In the genomic region with DNA sequence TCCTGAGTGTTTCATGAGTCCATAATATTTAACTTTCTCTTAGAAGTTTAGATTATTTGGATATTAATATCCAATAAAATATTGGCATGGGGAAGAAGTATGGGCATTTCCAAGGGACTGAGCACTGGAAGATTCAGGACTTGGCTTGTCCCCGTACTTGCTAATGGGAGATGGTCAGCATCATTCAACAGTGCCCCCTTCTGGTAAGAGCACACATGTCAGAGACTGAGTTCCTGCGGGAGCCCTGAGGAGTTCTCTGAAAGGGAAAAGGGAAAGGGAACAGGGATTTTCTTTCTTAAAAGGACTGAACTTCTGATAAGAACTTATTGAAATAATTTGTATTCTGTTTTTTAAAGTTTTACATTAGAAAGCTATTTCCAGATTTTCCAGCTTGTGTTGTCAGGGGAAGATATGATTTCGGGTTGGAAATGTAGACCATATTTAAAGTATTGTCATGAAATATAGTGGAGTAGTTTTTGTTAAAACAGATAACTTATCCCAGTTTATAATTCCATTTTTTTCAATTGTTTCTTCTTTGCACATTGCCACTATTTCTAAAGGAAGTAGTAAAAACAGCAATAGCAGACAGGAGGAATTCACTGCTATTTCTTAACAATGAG, we compare ENCODE assay signal across 1 cellular context.
TF ChIP-seq lines count a peak whose summit lies in the region.

No MANE protein-coding gene starts in this region.

TF ChIP-seq in neural cell, 6 proteins besides CTCF, POLR2A, EP300 and RAD21 (continued from another document):
- TF ChIP-seq POLR2AphosphoS5 (IDR thresholded peaks at IDR 0.05), result no peak
TF ChIP-seq in neural cell: peak in this region for 0.
